13 cellular contexts compared by ENCODE assay signal in the genomic region with DNA sequence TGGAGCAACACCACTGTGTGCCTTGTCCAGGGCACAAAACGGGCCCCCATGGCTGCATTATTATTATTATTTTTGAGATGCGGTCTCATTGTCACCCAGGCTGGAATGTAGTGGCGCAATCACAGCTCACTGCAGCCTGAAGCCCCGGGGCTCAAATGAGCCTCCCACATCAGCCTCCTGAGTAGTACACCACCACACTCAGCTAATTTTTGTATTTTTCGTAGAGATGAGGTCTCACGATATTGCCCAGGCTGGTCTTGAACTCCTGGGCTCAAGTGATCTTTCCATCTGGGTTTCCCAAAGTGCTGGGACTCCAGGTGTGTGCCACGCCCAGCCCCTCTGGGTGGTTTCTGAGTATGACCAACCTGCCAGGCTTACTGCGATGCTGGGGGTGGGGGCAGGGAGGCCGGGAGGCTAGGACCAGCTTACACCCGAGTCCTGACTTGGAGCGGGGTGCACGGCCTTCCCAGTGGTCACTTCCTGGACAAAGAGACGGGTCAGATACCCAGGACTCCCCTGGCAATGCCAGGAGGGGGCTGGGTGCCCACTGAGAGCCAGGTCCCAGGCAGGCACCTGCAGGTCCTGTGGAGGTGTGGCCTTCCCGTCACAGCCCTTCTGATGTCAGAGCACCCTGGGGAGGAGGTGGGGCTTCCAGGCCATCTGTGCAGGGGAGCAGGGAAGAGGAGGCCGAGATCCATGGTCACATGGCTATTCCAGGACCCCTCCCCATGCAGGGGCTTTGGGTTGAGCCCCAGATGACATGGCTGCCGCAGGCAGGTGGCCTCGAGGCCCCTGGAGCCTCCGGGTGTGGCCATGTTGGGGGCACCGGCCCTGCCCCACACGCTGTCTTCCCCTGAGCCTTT. TPM values are rescaled to one million over a fixed set of nuclear protein-coding genes. Genes with fewer than 3 reads are reported as not detected.
A peak's percentile ranks its signal among the peaks of the same experiment; 100 is the strongest.
DNase-seq lines count a peak whose midpoint lies in the region; ATAC-seq, FAIRE-seq and TF ChIP-seq lines count a peak whose summit lies in the region.
"Had no signal": no experiment of that assay in that cellular context is flagged by ENCODE, and none has a peak within 500 bp of the region (broad histone marks: within the 10 kb centered on the region; RNA-seq: fewer than 3 reads in every experiment).

No MANE protein-coding gene starts in this region.

- TF ChIP-seq POLR2A in H1 (IDR thresholded peaks at IDR 0.05; ENCODE audit: control extremely low read depth in 1 of 2, low read depth in 2 of 2, low read length in 2 of 2): no peak

- no peaks in the 10 kb centered on the region for H4K20me1 ChIP-seq in H1 (replicated peaks in 1 of 2; ENCODE audit: control insufficient read depth in 1 of 2, insufficient read depth in 2 of 2, low read length in 2 of 2)

- peak overlapping the region; percentile 23 for H3K4ac ChIP-seq in H1 (replicated peaks; ENCODE audit: insufficient read length, low read depth, low read length)

- H3K23me2 ChIP-seq in H1 (ENCODE audit: low read depth, low read length): no peaks in the 10 kb centered on the region

- CTCF ChIA-PET in H1 (lab: Charles Lee; ENCODE audit: partially characterized antibody): interaction anchor here (1.3 kb wide), 1 partner anchor 9 kb away, joined by 8 read pairs; the partner anchor contains the start of gene NRARP

- no peaks in the 10 kb centered on the region for H3K79me1 ChIP-seq in H1 (ENCODE audit: low read depth, low read length)

- no peak for TF ChIP-seq EP300 in H1 (IDR thresholded peaks at IDR 0.05; ENCODE audit: borderline replicate concordance in 1 of 2, low read depth in 2 of 2, low read length in 2 of 2)

- no peak overlapping the region for H4K91ac ChIP-seq in H1 (replicated peaks; ENCODE audit: insufficient read length, low read length)

- no peak overlapping the region for H3K23ac ChIP-seq in H1 (ENCODE audit: insufficient read length)

- no peak for ATAC-seq in GM21723 (IDR thresholded peaks at IDR 0.05; ENCODE audit: unreplicated experiment)
- ATAC-seq: activated naive CD4-positive, alpha-beta T cell treated with anti-CD3 and anti-CD28 coated beads, Interleukin-2, amount 50 U/mL, for 72 hours had no signal

- H2BK5ac ChIP-seq in H1 (ENCODE audit: low read depth, low read length): peak overlapping the region; percentile 81; the same call in 1 of the 2 replicates

- no peak overlapping the region for H2BK120ac ChIP-seq in H1 (replicated peaks; ENCODE audit: low read depth, low read length)

- peak overlapping the region; percentile 68 for H4K8ac ChIP-seq in H1 (ENCODE audit: extremely low read depth, insufficient read depth, low read length)

- POLR2A ChIA-PET in H1 (lab: Charles Lee; ENCODE audit: partially characterized antibody): interaction anchor here (11.9 kb wide), 1 partner anchor 10 kb away, joined by 129 read pairs; the partner anchor contains the start of gene NRARP

- no peak overlapping the region for H3K4me3 ChIP-seq in H1 (ENCODE audit: extremely low read depth in 1 of 4, insufficient read depth in 2 of 4, low read depth in 3 of 4, low read length in 4 of 4)

- WGBS in H1 (ENCODE audit: extremely low coverage in 1 of 2, insufficient coverage in 1 of 2, insufficient read length in 1 of 2, insufficient replicate concordance in 2 of 2, low coverage in 1 of 2, low lambda C conversion rate in 2 of 2, missing lambda C conversion rate in 1 of 2), 2 experiments: 83% methylated on average over 16 of the region's 20 CpGs; no CpG with 5 or more reads in 1 of the 2 experiments

- H3K9me3 ChIP-seq in H1 (ENCODE audit: insufficient read depth in 2 of 2, low read depth in 1 of 2, low read length in 1 of 2): no peaks in the 10 kb centered on the region

- no peak overlapping the region for H3K14ac ChIP-seq in H1 (ENCODE audit: insufficient read length)

- H3K79me2 ChIP-seq in H1 (ENCODE audit: control insufficient read depth in 1 of 2, insufficient read depth in 2 of 2, low read length in 2 of 2): no peaks in the 10 kb centered on the region

- H2AK5ac ChIP-seq in H1 (ENCODE audit: low read depth, low read length): no peak overlapping the region

- TF ChIP-seq RAD21 in H1 (IDR thresholded peaks at IDR 0.05 in 1 of 2, conservative IDR thresholded peaks at IDR 0.05 in 1 of 2; ENCODE audit: low read depth in 2 of 2, low read length in 2 of 2): no peak

- no peak overlapping the region for H3K9ac ChIP-seq in H1 (replicated peaks in 1 of 4; ENCODE audit: extremely low read depth in 1 of 4, low read depth in 3 of 4, low read length in 3 of 4)

- no peak overlapping the region for H3K4me2 ChIP-seq in H1 (ENCODE audit: insufficient read depth in 1 of 2, low read depth in 2 of 2, low read length in 2 of 2)

- H3K27ac ChIP-seq in H1 (ENCODE audit: low read depth, low read length): no peak overlapping the region

- H2BK15ac ChIP-seq in H1 (ENCODE audit: low read length): no peak overlapping the region

- no peak for TF ChIP-seq CTCF in H1 (IDR thresholded peaks at IDR 0.05; ENCODE audit: control extremely low read depth in 1 of 3, insufficient read depth in 1 of 3, low read depth in 1 of 3, low read length in 3 of 3)

- FAIRE-seq in H1 (lab: Jason Lieb, UNC): no peak
- FAIRE-seq: A204.1, islet of Langerhans had no signal

- H3K56ac ChIP-seq in H1 (replicated peaks; ENCODE audit: insufficient read length, low read depth, low read length): no peak overlapping the region

- no peak overlapping the region for H2AFZ ChIP-seq in H1 (ENCODE audit: low read length)

- no peak overlapping the region for H4K5ac ChIP-seq in H1 (ENCODE audit: insufficient read length, low read depth, low read length)

- DNase-seq in NCI-H1417 (lab: John Stamatoyannopoulos, UW) (peak in 2 of 3 experiments; percentile 45 to 57), NCI-H1417 treated with DMSO at 0.1 percent for 48 hours (lab: John Stamatoyannopoulos, UW) (no peak), NCI-H2029 treated with DMSO at 0.1 percent for 48 hours (lab: John Stamatoyannopoulos, UW) (peak; percentile 9), H1 (ENCODE audit: low read depth in 1 of 2, low spot score in 2 of 2) (peak in 1 of 2 experiments; percentile 49), retina (peak; percentile 28), hippocampal formation (lab: John Stamatoyannopoulos, UW) (no peak), cerebellar cortex (ENCODE audit: low spot score) (no peak)
- DNase-seq: activated CD4-positive, alpha-beta T cell treated with anti-CD3 and anti-CD28 coated beads for 1 hour; GF-D8 had no signal

- no peaks in the 10 kb centered on the region for H3K36me3 ChIP-seq in H1 (ENCODE audit: control insufficient read depth in 2 of 4, insufficient read depth in 4 of 4, low read length in 3 of 4)

- peaks cover 0 to 35% (median 25%) of the 10 kb centered on the region in 4 experiments; a peak in 6 of 7 replicates for H3K4me1 ChIP-seq in H1 (replicated peaks in 1 of 4; ENCODE audit: control insufficient read depth in 3 of 4, insufficient read depth in 4 of 4, low read length in 3 of 4)

- no peak overlapping the region for H3K18ac ChIP-seq in H1 (ENCODE audit: extremely low read depth, low read length)

- H3K27me3 ChIP-seq in H1 (replicated peaks in 1 of 4; ENCODE audit: control insufficient read depth in 3 of 4, extremely low read depth in 1 of 4, insufficient read depth in 3 of 4, low read length in 3 of 4): no peaks in the 10 kb centered on the region

- H2BK20ac ChIP-seq in H1 (ENCODE audit: low read length): 0 out of 2 replicates have a peak overlapping the region, but pooled peaks have one; percentile 72

- no peak overlapping the region for H2BK12ac ChIP-seq in H1 (ENCODE audit: low read depth, low read length)

RNA-seq across cellular contexts. Expression of gene NRARP, which starts 8.3 kb away (rescaled TPM):
- total RNA-seq in H1 (2021; fragmentation: NEBNext Ultra II Directional; extraction: Animal tissue kit (Norgen Biotek cat#: 25700)): 35.4 and 37.2 TPM in 2 replicates
- polyA plus RNA-seq in H1 (2011; rRNA removed): 32.5 and 52.0 TPM in 2 replicates
- 27.2 TPM for polyA plus RNA-seq in H1 (2011; cell fraction: cytosol; rRNA removed)
- polyA plus RNA-seq in H1 (2011; cell fraction: nucleus; rRNA removed): 23.8 TPM
- 13.6 to 21.0 TPM (median 17.4 TPM) in 4 replicates for polyA plus RNA-seq in H1 (2012, experiment 1 of 2)
- 10.2 TPM for polyA plus RNA-seq in H1 (2012, experiment 2 of 2)
- polyA plus RNA-seq in H1 (2013, experiment 1 of 2): 18.6 TPM
- polyA plus RNA-seq in H1 (2013, experiment 2 of 2): 18.9 TPM
- 4.4 and 6.2 TPM in 2 replicates for polyA minus RNA-seq in H1 (2011; rRNA and poly(A)+ RNA removed)
- 23.5 TPM for polyA minus RNA-seq in H1 (2011; cell fraction: cytosol; rRNA and poly(A)+ RNA removed)
- polyA minus RNA-seq in H1 (2011; cell fraction: nucleus; rRNA and poly(A)+ RNA removed): 36.3 TPM

RNA-seq across cellular contexts. Expression of gene TOR4A, which starts 32.9 kb away (rescaled TPM):
- total RNA-seq in H1 (2021; fragmentation: NEBNext Ultra II Directional; extraction: Animal tissue kit (Norgen Biotek cat#: 25700)): 9.2 and 9.3 TPM in 2 replicates
- 8.4 and 11.4 TPM in 2 replicates for polyA plus RNA-seq in H1 (2011; rRNA removed)
- 6.6 TPM for polyA plus RNA-seq in H1 (2011; cell fraction: cytosol; rRNA removed)
- polyA plus RNA-seq in H1 (2011; cell fraction: nucleus; rRNA removed): 11.1 TPM
- polyA plus RNA-seq in H1 (2012, experiment 1 of 2): 3.5 to 6.6 TPM (median 5.8 TPM) in 4 replicates
- polyA plus RNA-seq in H1 (2012, experiment 2 of 2): 5.1 TPM
- polyA plus RNA-seq in H1 (2013, experiment 1 of 2): 12.1 TPM
- polyA plus RNA-seq in H1 (2013, experiment 2 of 2): 12.3 TPM
- 2.7 TPM in 2 replicates for polyA minus RNA-seq in H1 (2011; rRNA and poly(A)+ RNA removed)
- 10.6 TPM for polyA minus RNA-seq in H1 (2011; cell fraction: cytosol; rRNA and poly(A)+ RNA removed)
- polyA minus RNA-seq in H1 (2011; cell fraction: nucleus; rRNA and poly(A)+ RNA removed): 9.7 TPM

RNA-seq across cellular contexts. Expression of gene NELFB, which starts 55.3 kb away (rescaled TPM):
- 70.8 and 78.0 TPM in 2 replicates for total RNA-seq in H1 (2021; fragmentation: NEBNext Ultra II Directional; extraction: Animal tissue kit (Norgen Biotek cat#: 25700))
- 57.6 and 86.5 TPM in 2 replicates for polyA plus RNA-seq in H1 (2011; rRNA removed)
- 76.0 TPM for polyA plus RNA-seq in H1 (2011; cell fraction: cytosol; rRNA removed)
- 88.6 TPM for polyA plus RNA-seq in H1 (2011; cell fraction: nucleus; rRNA removed)
- 60.2 to 87.1 TPM (median 80.4 TPM) in 4 replicates for polyA plus RNA-seq in H1 (2012, experiment 1 of 2)
- polyA plus RNA-seq in H1 (2012, experiment 2 of 2): 79.8 TPM
- 37.9 TPM for polyA plus RNA-seq in H1 (2013, experiment 1 of 2)
- 37.5 TPM for polyA plus RNA-seq in H1 (2013, experiment 2 of 2)
- polyA minus RNA-seq in H1 (2011; rRNA and poly(A)+ RNA removed): 38.7 and 47.9 TPM in 2 replicates
- polyA minus RNA-seq in H1 (2011; cell fraction: cytosol; rRNA and poly(A)+ RNA removed): 49.8 TPM
- polyA minus RNA-seq in H1 (2011; cell fraction: nucleus; rRNA and poly(A)+ RNA removed): 27.2 TPM

RNA-seq across cellular contexts. Expression of gene STPG3, which starts 59.3 kb away (rescaled TPM):
- total RNA-seq in H1 (2021; fragmentation: NEBNext Ultra II Directional; extraction: Animal tissue kit (Norgen Biotek cat#: 25700)): not detected in 2 replicates
- 0.14 TPM in 1 of 2 replicates, not detected in the other for polyA plus RNA-seq in H1 (2011; rRNA removed)
- not detected for polyA plus RNA-seq in H1 (2011; cell fraction: cytosol; rRNA removed)
- polyA plus RNA-seq in H1 (2011; cell fraction: nucleus; rRNA removed): 0.43 TPM
- polyA plus RNA-seq in H1 (2012, experiment 1 of 2): 0.42 to 0.67 TPM (median 0.61 TPM) in 3 of 4 replicates, not detected in the other
- polyA plus RNA-seq in H1 (2012, experiment 2 of 2): 0.30 TPM
- 0.06 TPM for polyA plus RNA-seq in H1 (2013, experiment 1 of 2)
- polyA plus RNA-seq in H1 (2013, experiment 2 of 2): not detected
- polyA minus RNA-seq in H1 (2011; rRNA and poly(A)+ RNA removed): not detected in 2 replicates
- polyA minus RNA-seq in H1 (2011; cell fraction: cytosol; rRNA and poly(A)+ RNA removed): not detected
- not detected for polyA minus RNA-seq in H1 (2011; cell fraction: nucleus; rRNA and poly(A)+ RNA removed)
- total RNA-seq: activated naive CD4-positive, alpha-beta T cell treated with anti-CD3 and anti-CD28 coated beads, Interleukin-2, amount 50 U/mL, for 72 hours had no signal

Comparison
In these comparisons a context has a peak if more than half of its experiments do, and no peak if none do; other contexts are left out.
1. DNase-seq: peak in NCI-H1417 (2 of 3), NCI-H2029 treated with DMSO at 0.1 percent for 48 hours (single experiment) and retina (single experiment); none in NCI-H1417 treated with DMSO at 0.1 percent for 48 hours (single experiment), hippocampal formation (0 of 2) and cerebellar cortex (single experiment).